14 cellular contexts compared by ENCODE assay signal in the genomic region with DNA sequence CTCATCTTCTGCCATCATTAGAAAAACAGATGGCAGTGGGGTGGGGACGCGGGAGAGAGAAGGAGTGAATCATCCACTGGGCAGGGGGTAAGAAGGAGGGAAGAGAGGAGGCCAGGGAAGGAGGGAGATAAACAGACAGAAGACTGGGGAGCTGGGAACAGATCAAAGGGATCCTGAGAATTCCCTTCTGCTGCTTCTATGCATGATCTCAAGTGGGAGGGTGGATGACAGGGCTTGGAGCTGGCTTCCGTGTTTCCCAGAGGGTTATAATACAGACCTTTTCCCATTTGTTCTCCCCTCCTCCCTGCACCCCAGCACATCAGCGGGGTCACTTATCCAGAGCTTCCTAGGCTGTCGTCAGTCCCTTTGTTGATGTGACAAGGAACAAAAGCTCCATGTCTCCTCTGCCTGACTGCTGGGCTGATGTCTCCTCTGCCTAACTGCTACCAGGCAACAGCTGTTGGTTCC.
DNase-seq lines count a peak whose midpoint lies in the region; ATAC-seq and TF ChIP-seq lines count a peak whose summit lies in the region.
"Had no signal": no experiment of that assay in that cellular context is flagged by ENCODE, and none has a peak within 500 bp of the region (broad histone marks: within the 10 kb centered on the region; RNA-seq: fewer than 3 reads in every experiment).

No MANE protein-coding gene starts in this region.

- H2AFZ ChIP-seq in GM23248: peak overlapping the region; percentile 41
- no peak overlapping the region for H2AFZ ChIP-seq in mammary epithelial cell (ENCODE audit: low read depth, low read length)
- H2AFZ ChIP-seq: PC-9 had no signal

- H3K4me1 ChIP-seq in GM23248 (ENCODE audit: insufficient read depth): peaks cover 13% of the 10 kb centered on the region
- no peaks in the 10 kb centered on the region for H3K4me1 ChIP-seq in mammary epithelial cell (ENCODE audit: insufficient read depth, low read length)
- no peaks in the 10 kb centered on the region for H3K4me1 ChIP-seq in transverse colon

- dilution Hi-C loops in mammary epithelial cell (cut with HindIII; ENCODE audit: low sequenced_read_pairs): no loop called here

- H3K27me3 ChIP-seq in GM23248 (replicated peaks; ENCODE audit: insufficient read depth): no peaks in the 10 kb centered on the region
- H3K27me3 ChIP-seq in WERI-Rb-1 (ENCODE audit: insufficient read depth, low read depth, severe bottlenecking): no peaks in the 10 kb centered on the region
- peaks cover 5% of the 10 kb centered on the region for H3K27me3 ChIP-seq in mammary epithelial cell (ENCODE audit: insufficient read depth, low read length)
- H3K27me3 ChIP-seq in transverse colon: no peaks in the 10 kb centered on the region

- H3K4me2 ChIP-seq in GM23248 (ENCODE audit: unreplicated experiment) (no peak overlapping the region), mammary epithelial cell (ENCODE audit: insufficient read depth, low read depth, low read length) (no peak overlapping the region)
- H3K4me2 ChIP-seq: PC-9 had no signal

- CTCF ChIA-PET in mammary epithelial cell (lab: Charles Lee; ENCODE audit: low non-redundant PET): no interaction called here

- no TSS peak for BruUV-seq in mammary epithelial cell (replicated peaks; lab: Mats Ljungman, UMichigan)

- no peaks in the 10 kb centered on the region for H3K9me2 ChIP-seq in GM23248 (ENCODE audit: insufficient read depth)

- no peak overlapping the region for H3K27ac ChIP-seq in GM23248
- peak overlapping the region; percentile 62 for H3K27ac ChIP-seq in WERI-Rb-1
- H3K27ac ChIP-seq in mammary epithelial cell (ENCODE audit: insufficient read depth, low read depth, low read length): no peak overlapping the region
- no peak overlapping the region for H3K27ac ChIP-seq in transverse colon
- H3K27ac ChIP-seq: PC-9 had no signal

- no peaks in the 10 kb centered on the region for H3K79me2 ChIP-seq in GM23248 (ENCODE audit: insufficient read depth)
- no peaks in the 10 kb centered on the region for H3K79me2 ChIP-seq in mammary epithelial cell (ENCODE audit: insufficient read depth, low read length)

- no peak for ATAC-seq in HG02884 (IDR thresholded peaks at IDR 0.05; ENCODE audit: unreplicated experiment)
- ATAC-seq: activated CD8-positive, alpha-beta T cell treated with anti-CD3 and anti-CD28 coated beads for 36 hours had no signal

- H3K9ac ChIP-seq in GM23248 (no peak overlapping the region), mammary epithelial cell (ENCODE audit: insufficient read depth, low read length) (no peak overlapping the region)

- H3K36me3 ChIP-seq in GM23248 (ENCODE audit: low read depth): no peaks in the 10 kb centered on the region
- H3K36me3 ChIP-seq in WERI-Rb-1: no peaks in the 10 kb centered on the region
- H3K36me3 ChIP-seq in mammary epithelial cell (ENCODE audit: insufficient read depth, low read length): no peaks in the 10 kb centered on the region
- no peaks in the 10 kb centered on the region for H3K36me3 ChIP-seq in transverse colon

- H3K4me3 ChIP-seq in GM23248 (no peak overlapping the region), WERI-Rb-1 (ENCODE audit: low read depth, low read length) (no peak overlapping the region), skeletal muscle cell (ENCODE audit: low read depth, low read length) (no peak overlapping the region), mammary epithelial cell (replicated peaks in 1 of 3; ENCODE audit: insufficient read depth in 1 of 3, low read depth in 2 of 3, low read length in 3 of 3) (no peak overlapping the region), transverse colon (no peak overlapping the region)
- H3K4me3 ChIP-seq: PC-9 had no signal

- TF ChIP-seq EP300 in transverse colon (IDR thresholded peaks at IDR 0.05; ENCODE audit: low read depth): no peak

- no peak for TF ChIP-seq POLR2A in transverse colon (IDR thresholded peaks at IDR 0.05)

- 3 to 7% methylated on average over 5 of the region's 5 CpGs for WGBS in GM23248 (ENCODE audit: low coverage in 1 of 2, low lambda C conversion rate in 2 of 2, missing lambda C conversion rate in 2 of 2), 2 experiments
- 46% methylated on average over 5 of the region's 5 CpGs for WGBS in mammary epithelial cell (ENCODE audit: low coverage, missing lambda C conversion rate)
- WGBS in transverse colon (ENCODE audit: low coverage in 1 of 2), 2 donors: 14 to 38% methylated on average over 2 to 5 of the region's 5 CpGs

- H3K9me3 ChIP-seq in GM23248 (ENCODE audit: low read depth): no peaks in the 10 kb centered on the region
- no peaks in the 10 kb centered on the region for H3K9me3 ChIP-seq in WERI-Rb-1 (ENCODE audit: severe bottlenecking)
- H3K9me3 ChIP-seq in mammary epithelial cell (replicated peaks; ENCODE audit: insufficient read depth, low read length): no peaks in the 10 kb centered on the region
- no peaks in the 10 kb centered on the region for H3K9me3 ChIP-seq in transverse colon

- in situ Hi-C loops in GM23248 (cut with MboI): no loop called here
- in situ Hi-C loops in mammary epithelial cell (cut with MboI; ENCODE audit: low sequenced_read_pairs in 2 of 2): no loop called here
- in situ Hi-C loops in transverse colon (cut with MboI; ENCODE audit: low pct_ligation_motif_present in 1 of 4, low pct_unique_long_range_greater_than_20kb in 1 of 4, low sequenced_read_pairs in 3 of 4): no loop called here

- H4K20me1 ChIP-seq in GM23248 (ENCODE audit: insufficient read depth): no peaks in the 10 kb centered on the region
- no peaks in the 10 kb centered on the region for H4K20me1 ChIP-seq in mammary epithelial cell (ENCODE audit: insufficient read depth, low read length)

- TF ChIP-seq CTCF in WERI-Rb-1 (IDR thresholded peaks at IDR 0.05; ENCODE audit: low read depth, low read length): no peak
- no peak for TF ChIP-seq CTCF in mammary epithelial cell (conservative IDR thresholded peaks at IDR 0.05 in 1 of 2, IDR thresholded peaks at IDR 0.05 in 1 of 2; ENCODE audit: extremely low read depth in 1 of 2, insufficient read depth in 1 of 2, low read depth in 1 of 2, low read length in 2 of 2)
- TF ChIP-seq CTCF in transverse colon (IDR thresholded peaks at IDR 0.05): no peak

- DNase-seq in GM23248 (peak; percentile 63), WERI-Rb-1 (peak; percentile 58), islet precursor cell (peak; percentile 68), skeletal muscle cell (ENCODE audit: low read depth) (peak; percentile 23), mammary epithelial cell (no peak), SHP77 treated with DMSO at 0.1 percent for 48 hours (lab: John Stamatoyannopoulos, UW) (no peak), transverse colon (no peak)
- DNase-seq: activated CD8-positive, alpha-beta T cell treated with anti-CD3 and anti-CD28 coated beads for 36 hours; activated naive CD4-positive, alpha-beta T cell treated with Interleukin-2 at 50 U/mL for 16 hours; CD4-positive, alpha-beta memory T cell; NCI-H187; PC-9; stimulated activated naive CD4-positive, alpha-beta T cell treated with Interleukin-2 at 50 U/mL for 16 hours had no signal

- H3F3A ChIP-seq in GM23248 (ENCODE audit: insufficient read depth): no peaks in the 10 kb centered on the region; the same call in 1 of the 2 replicates

- intact Hi-C loops in mammary epithelial cell (cut with micrococcal nuclease): no loop called here
- intact Hi-C loops in transverse colon (cut with DNase I; ENCODE audit: low total_unique reads): loop anchor here (5.0 kb wide), 1 partner anchor 466 kb away; no protein-coding TSS in a partner anchor

Comparison
In these comparisons a context has a peak if more than half of its experiments do, and no peak if none do; other contexts are left out.
1. DNase-seq: peak in GM23248 (single experiment), WERI-Rb-1 (single experiment), islet precursor cell (single experiment) and skeletal muscle cell (single experiment); none in mammary epithelial cell (single experiment), SHP77 treated with DMSO at 0.1 percent for 48 hours (single experiment) and transverse colon (single experiment).